8 cellular contexts compared by ENCODE assay signal in the genomic region with DNA sequence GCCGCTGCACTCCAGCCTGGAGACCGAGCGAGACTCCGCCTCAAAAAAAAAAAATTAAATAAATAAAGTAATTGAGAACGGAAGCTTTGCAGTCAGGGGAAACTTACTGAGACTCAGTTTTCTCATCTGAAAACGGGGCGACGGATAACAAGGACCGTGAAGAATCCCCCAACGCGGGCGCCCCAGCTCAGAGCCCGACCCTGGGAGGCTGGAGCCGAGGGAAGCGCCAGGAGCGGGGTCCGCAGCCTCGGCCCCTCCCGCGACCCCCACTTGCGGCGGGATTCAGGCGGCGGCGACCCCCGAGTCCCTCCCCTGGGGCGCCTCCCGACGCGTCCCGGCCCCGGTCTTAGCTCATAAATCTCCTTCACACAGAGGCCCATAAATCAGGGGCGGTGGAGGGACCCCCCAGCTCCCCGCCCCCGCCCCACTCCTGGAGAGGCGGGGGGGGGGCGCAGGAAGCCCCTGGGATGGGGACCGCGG. TPM values are rescaled to one million over a fixed set of nuclear protein-coding genes. Genes with fewer than 3 reads are reported as not detected.
DNase-seq lines count a peak whose midpoint lies in the region; ATAC-seq, FAIRE-seq and TF ChIP-seq lines count a peak whose summit lies in the region.

No MANE protein-coding gene starts in this region.

- H3K4me2 ChIP-seq in A549, result peak overlapping the region; percentile 86

- peaks cover 26% of the 10 kb centered on the region for H3K27me3 ChIP-seq in HUES64 (ENCODE audit: insufficient read depth, low read length)
- H3K27me3 ChIP-seq in breast epithelium, result no peaks in the 10 kb centered on the region
- H3K27me3 ChIP-seq in lung (ENCODE audit: control insufficient read depth, insufficient read depth), result no peaks in the 10 kb centered on the region

- no peak for TF ChIP-seq RAD21 in A549 (conservative IDR thresholded peaks at IDR 0.05 in 1 of 2, IDR thresholded peaks at IDR 0.05 in 1 of 2)

- TF ChIP-seq EP300 in A549 (IDR thresholded peaks at IDR 0.05), result no peak

- H3K27ac ChIP-seq in A549 (peak overlapping the region; percentile 72 to 82), HUES64 (ENCODE audit: low read depth, low read length) (no peak overlapping the region), breast epithelium (no peak overlapping the region), lung (ENCODE audit: low read depth in 1 of 2, low read length in 1 of 2) (no peak overlapping the region)

- 3% methylated on average over 27 of the region's 39 CpGs for WGBS in A549 (ENCODE audit: missing lambda C conversion rate)
- WGBS in HUES64, result 5% methylated on average over 32 of the region's 39 CpGs
- 3 to 4% methylated on average over 22 to 39 of the region's 39 CpGs for WGBS in lung, 2 donors

- peak overlapping the region; percentile 57 for H3K4me3 ChIP-seq in A549
- H3K4me3 ChIP-seq in HUES64 (ENCODE audit: low read length), result peak overlapping the region; percentile 45
- H3K4me3 ChIP-seq in breast epithelium, result peak overlapping the region; percentile 42 to 64 (median 55)
- peak overlapping the region; percentile 1 for H3K4me3 ChIP-seq in lung

- CTCF ChIA-PET in A549 (lab: Yijun Ruan, JAX), result interaction anchor here (0.6 to 5.6 kb wide), 35 partner anchors 9 to 522 kb away, joined by 3 to 48 read pairs (median 4); a partner anchor contains a TSS

- peak in 1 of 2 experiments; percentile 74; a peak in 3 of 6 replicates for ATAC-seq in A549
- ATAC-seq in lung (ENCODE audit: insufficient read depth, low FRiP score), result no peak
- no peak for ATAC-seq in GM18907 (IDR thresholded peaks at IDR 0.05; ENCODE audit: unreplicated experiment)
- no peak for ATAC-seq in GM21381 (IDR thresholded peaks at IDR 0.05; ENCODE audit: unreplicated experiment)

- H3K9me3 ChIP-seq in A549, result peaks cover 3% of the 10 kb centered on the region; the same call in 1 of the 3 replicates
- H3K9me3 ChIP-seq in HUES64 (ENCODE audit: insufficient read depth, low read depth, low read length), result no peaks in the 10 kb centered on the region
- no peaks in the 10 kb centered on the region for H3K9me3 ChIP-seq in breast epithelium
- no peaks in the 10 kb centered on the region for H3K9me3 ChIP-seq in lung (ENCODE audit: control insufficient read depth in 2 of 2, insufficient read depth in 1 of 2, low read length in 1 of 2)

- intact Hi-C loops in breast epithelium (cut with DNase I; ENCODE audit: low total_unique reads), result loop anchor here (10.0 kb wide), 1 partner anchor 385 kb away; a partner anchor contains a TSS

- TF ChIP-seq POLR2A in A549 (IDR thresholded peaks at IDR 0.05; ENCODE audit: low read length), result no peak
- no peak for TF ChIP-seq POLR2A in breast epithelium (IDR thresholded peaks at IDR 0.05)

- POLR2A ChIA-PET in A549 (lab: Yijun Ruan, JAX), result interaction anchor here (0.8 to 1.3 kb wide), 3 partner anchors 68 to 257 kb away, joined by 3 read pairs; a partner anchor contains a TSS

- DNase-seq in A549 (ENCODE audit: low read depth in 1 of 2, low spot score in 1 of 2), result no peak
- DNase-seq in breast epithelium (ENCODE audit: low spot score in 2 of 2), result no peak
- DNase-seq in lung (ENCODE audit: low spot score), result no peak
- DNase-seq in mucosa of gallbladder (ENCODE audit: low spot score), result no peak
- DNase-seq in mesenteric fat pad (ENCODE audit: low spot score), result no peak

- no peaks in the 10 kb centered on the region for H3K36me3 ChIP-seq in HUES64 (ENCODE audit: insufficient read depth, low read length)
- no peaks in the 10 kb centered on the region for H3K36me3 ChIP-seq in breast epithelium
- no peaks in the 10 kb centered on the region for H3K36me3 ChIP-seq in lung (ENCODE audit: control insufficient read depth in 2 of 2, insufficient read depth in 2 of 2, low read length in 2 of 2)

- FAIRE-seq in A549 (lab: Jason Lieb, UNC), result no peak

- H3K9ac ChIP-seq in HUES64 (ENCODE audit: low read depth, low read length), result peak overlapping the region; percentile 12; the same call in 1 of the 2 replicates

- H3K4me1 ChIP-seq in A549 (no peaks in the 10 kb centered on the region), HUES64 (ENCODE audit: insufficient read depth, low read length) (no peaks in the 10 kb centered on the region; the same call in none of the 2 replicates), breast epithelium (no peaks in the 10 kb centered on the region), lung (ENCODE audit: control insufficient read depth in 2 of 2, insufficient read depth in 2 of 2, low read length in 2 of 2) (peaks cover 0 to 3% of the 10 kb centered on the region in 2 donors)

- TF ChIP-seq CTCF in A549 (IDR thresholded peaks at IDR 0.05), result no peak
- TF ChIP-seq CTCF in breast epithelium (IDR thresholded peaks at IDR 0.05), result no peak
- no peak for TF ChIP-seq CTCF in lung (IDR thresholded peaks at IDR 0.05; ENCODE audit: control extremely low read depth, extremely low read depth)

TF ChIP-seq in A549, 52 proteins besides CTCF, POLR2A, EP300 and RAD21:
- TF ChIP-seq CBX8 (IDR thresholded peaks at IDR 0.05) (no peak), CHD2 (IDR thresholded peaks at IDR 0.05; ENCODE audit: low read length, partially characterized antibody) (peak; percentile 23), ZC3H11A (IDR thresholded peaks at IDR 0.05) (no peak)
- TF ChIP-seq, protein P1, sequence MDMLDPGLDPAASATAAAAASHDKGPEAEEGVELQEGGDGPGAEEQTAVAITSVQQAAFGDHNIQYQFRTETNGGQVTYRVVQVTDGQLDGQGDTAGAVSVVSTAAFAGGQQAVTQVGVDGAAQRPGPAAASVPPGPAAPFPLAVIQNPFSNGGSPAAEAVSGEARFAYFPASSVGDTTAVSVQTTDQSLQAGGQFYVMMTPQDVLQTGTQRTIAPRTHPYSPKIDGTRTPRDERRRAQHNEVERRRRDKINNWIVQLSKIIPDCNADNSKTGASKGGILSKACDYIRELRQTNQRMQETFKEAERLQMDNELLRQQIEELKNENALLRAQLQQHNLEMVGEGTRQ (IDR thresholded peaks at IDR 0.05), result no peak
TF ChIP-seq in A549: peak in this region for 1.

RNA-seq across cellular contexts. Expression of a gene that starts 10.3 kb away (rescaled TPM):
- not detected in 2 replicates for polyA plus RNA-seq in A549 (2011; rRNA removed)
- polyA plus RNA-seq in A549 (2012; cell fraction: cytosol; rRNA removed), result not detected in 2 replicates
- not detected in 2 replicates for polyA plus RNA-seq in A549 (2012; cell fraction: nucleus; rRNA removed)
- polyA plus RNA-seq in A549 (2017; fragmentation: RNase III; extraction: RNeasy Plus Mini Kit Qiagen cat#74134 plus additional on column Dnase treatment), result not detected in 3 replicates
- not detected in 2 replicates for polyA minus RNA-seq in A549 (2011; rRNA and poly(A)+ RNA removed)
- not detected for polyA plus RNA-seq in HUES64 (2013, experiment 1 of 2)
- polyA plus RNA-seq in HUES64 (2013, experiment 2 of 2), result not detected
- not detected for total RNA-seq in breast epithelium
- total RNA-seq in lung, result not detected
- polyA plus RNA-seq in lung, result not detected
- not detected for total RNA-seq in mucosa of gallbladder
- total RNA-seq in mesenteric fat pad, result not detected

RNA-seq across cellular contexts. Expression of a gene that starts 19.5 kb away (rescaled TPM):
- polyA plus RNA-seq in A549 (2011; rRNA removed), result not detected in 2 replicates
- polyA plus RNA-seq in A549 (2012; cell fraction: cytosol; rRNA removed), result not detected in 2 replicates
- polyA plus RNA-seq in A549 (2012; cell fraction: nucleus; rRNA removed), result not detected in 2 replicates
- not detected in 3 replicates for polyA plus RNA-seq in A549 (2017; fragmentation: RNase III; extraction: RNeasy Plus Mini Kit Qiagen cat#74134 plus additional on column Dnase treatment)
- not detected in 2 replicates for polyA minus RNA-seq in A549 (2011; rRNA and poly(A)+ RNA removed)
- not detected for polyA plus RNA-seq in HUES64 (2013, experiment 1 of 2)
- not detected for polyA plus RNA-seq in HUES64 (2013, experiment 2 of 2)
- 10 to 100 TPM; 13.6 to 97.6 (median 25.9) TPM for total RNA-seq in breast epithelium
- not detected for total RNA-seq in lung
- polyA plus RNA-seq in lung, result under 1 TPM in 1 of 2 donors, not detected in 1; 0.04 TPM
- not detected for total RNA-seq in mucosa of gallbladder
- 241 TPM for total RNA-seq in mesenteric fat pad

Comparison
In these comparisons a context has a peak if more than half of its experiments do, and no peak if none do; other contexts are left out.
1. H3K27ac ChIP-seq: peak in A549 (2 of 2); none in HUES64 (single experiment), breast epithelium (0 of 2) and lung (0 of 2).
2. H3K4me3 ChIP-seq: peak in every context shown above with its lines; median percentile 57 in A549; 55 in breast epithelium; 45 in HUES64; 1 in lung.
3. RNA of a gene that starts 19.5 kb away (total RNA-seq): 241 TPM in mesenteric fat pad (single experiment) and 13.6 to 97.6 TPM in breast epithelium; not detected in lung and not detected in mucosa of gallbladder (single experiment); every median in the first group is over 10 times any median in the second.